ENCODE assay signal across 19 cellular contexts in genomic region chrX:49276207-49276606, GRCh38. TPM values are rescaled to one million over a fixed set of nuclear protein-coding genes. Genes with fewer than 3 reads are reported as not detected.
A peak's percentile ranks its signal among the peaks of the same experiment; 100 is the strongest.
DNase-seq lines count a peak whose midpoint lies in the region; ATAC-seq, FAIRE-seq and TF ChIP-seq lines count a peak whose summit lies in the region.
"Had no signal": no experiment of that assay in that cellular context is flagged by ENCODE, and none has a peak within 500 bp of the region (broad histone marks: within the 10 kb centered on the region; RNA-seq: fewer than 3 reads in every experiment).

No MANE protein-coding gene starts in this region.

- H3K27me3 Mint-ChIP-seq in T-helper 2 cell treated with Interferon-gamma antibody and Interleukin-4, amounts not matched to agents 5 μg/mL and 100 μg/mL, for 36 hours (ENCODE audit: low read depth), result no peaks in the 10 kb centered on the region
- no peaks in the 10 kb centered on the region for H3K27me3 Mint-ChIP-seq in activated naive CD8-positive, alpha-beta T cell treated with anti-CD3 and anti-CD28 coated beads, Interleukin-2, amount 10 ng/mL, durations not matched to agents 7 days and 5 days
- peaks cover 0 to under 1% of the 10 kb centered on the region in 2 donors for H3K27me3 Mint-ChIP-seq in natural killer cell treated with Interleukin-12 subunit alpha and Interleukin-12 subunit beta and Interleukin-15 and Interleukin-18, amount 100 ng/mL, for 72 hours

- H3K9me3 Mint-ChIP-seq in T-helper 2 cell treated with Interferon-gamma antibody and Interleukin-4, amounts not matched to agents 5 μg/mL and 100 μg/mL, for 36 hours, result no peaks in the 10 kb centered on the region
- H3K9me3 Mint-ChIP-seq in activated naive CD8-positive, alpha-beta T cell treated with anti-CD3 and anti-CD28 coated beads, Interleukin-2, amount 10 ng/mL, durations not matched to agents 7 days and 5 days, result no peaks in the 10 kb centered on the region
- H3K9me3 Mint-ChIP-seq in natural killer cell treated with Interleukin-12 subunit alpha and Interleukin-12 subunit beta and Interleukin-15 and Interleukin-18, amount 100 ng/mL, for 72 hours, result no peaks in the 10 kb centered on the region

- WGBS in HepG2 (ENCODE audit: low lambda C conversion rate), result 89% methylated on average over 1 of the region's 1 CpG
- 45% methylated on average over 1 of the region's 1 CpG for WGBS in right lobe of liver (ENCODE audit: insufficient coverage, low coverage, low lambda C conversion rate, missing lambda C conversion rate)

- H3K36me3 ChIP-seq in HepG2 (replicated peaks in 1 of 2; ENCODE audit: control insufficient read depth in 1 of 2, insufficient read depth in 2 of 2, low read length in 2 of 2) (no peaks in the 10 kb centered on the region), right lobe of liver (no peaks in the 10 kb centered on the region)
- H3K36me3 ChIP-seq: BLaER1 had no signal

- peaks cover 64% of the 10 kb centered on the region for H3K36me3 Mint-ChIP-seq in T-helper 2 cell treated with Interferon-gamma antibody and Interleukin-4, amounts not matched to agents 5 μg/mL and 100 μg/mL, for 36 hours (ENCODE audit: low read depth)
- H3K36me3 Mint-ChIP-seq in activated naive CD8-positive, alpha-beta T cell treated with anti-CD3 and anti-CD28 coated beads, Interleukin-2, amount 10 ng/mL, durations not matched to agents 7 days and 5 days, result peaks cover 26% of the 10 kb centered on the region
- peaks cover 6% of the 10 kb centered on the region for H3K36me3 Mint-ChIP-seq in natural killer cell treated with Interleukin-12 subunit alpha and Interleukin-12 subunit beta and Interleukin-15 and Interleukin-18, amount 100 ng/mL, for 72 hours

- no peak overlapping the region for H2AFZ ChIP-seq in HepG2 (ENCODE audit: low read length)

- H3K4me3 ChIP-seq in HepG2 (replicated peaks in 1 of 3; ENCODE audit: insufficient read depth in 1 of 3, low read depth in 2 of 3, low read length in 3 of 3), result no peak overlapping the region
- H3K4me3 ChIP-seq in right lobe of liver, result no peak overlapping the region
- H3K4me3 ChIP-seq: BLaER1, GM12878, HAP-1 had no signal

- intact Hi-C loops in HepG2 (cut with micrococcal nuclease; ENCODE audit: unreplicated experiment), result no loop called here
- intact Hi-C loops in right lobe of liver (cut with DNase I), result no loop called here

- TF ChIP-seq CTCF in HepG2 (CRISPR knock-in tag; IDR thresholded peaks at IDR 0.05), result no peak
- TF ChIP-seq CTCF in right lobe of liver (IDR thresholded peaks at IDR 0.05), result no peak

- no peaks in the 10 kb centered on the region for H3K9me3 ChIP-seq in HepG2 (ENCODE audit: low read length)
- no peaks in the 10 kb centered on the region for H3K9me3 ChIP-seq in right lobe of liver
- H3K9me3 ChIP-seq: BLaER1, Caco-2, HAP-1 had no signal

- POLR2A ChIA-PET in HepG2 (lab: Yijun Ruan, JAX), result no interaction called here
- POLR2A ChIA-PET in activated naive CD8-positive, alpha-beta T cell treated with anti-CD3 and anti-CD28 coated beads, Interleukin-2, amount 10 ng/mL, durations not matched to agents 7 days and 5 days (lab: Charles Lee), result interaction anchor here (2.8 kb wide), 1 partner anchor 11 kb away, joined by 13 read pairs; no protein-coding TSS in a partner anchor

- TF ChIP-seq RAD21 in HepG2 (CRISPR knock-in tag; IDR thresholded peaks at IDR 0.05), result no peak

- no peak for TF ChIP-seq EP300 in HepG2 (IDR thresholded peaks at IDR 0.05; ENCODE audit: low read depth in 2 of 2, low read length in 2 of 2)
- no peak for TF ChIP-seq EP300 in HepG2 (CRISPR knock-in tag; IDR thresholded peaks at IDR 0.05; ENCODE audit: borderline replicate concordance)

- H3K27me3 ChIP-seq in HepG2 (ENCODE audit: control insufficient read depth in 1 of 2, insufficient read depth in 2 of 2, low read length in 2 of 2) (no peaks in the 10 kb centered on the region), right lobe of liver (no peaks in the 10 kb centered on the region)

- no peak for FAIRE-seq in HepG2 (lab: Jason Lieb, UNC)
- FAIRE-seq: GM12878, GM18507 had no signal

- no peak overlapping the region for H3K4me2 ChIP-seq in HepG2 (ENCODE audit: low read depth, low read length)
- H3K4me2 ChIP-seq: BLaER1 had no signal

- H3K27ac Mint-ChIP-seq in T-helper 2 cell treated with Interferon-gamma antibody and Interleukin-4, amounts not matched to agents 5 μg/mL and 100 μg/mL, for 36 hours, result peak overlapping the region; percentile 95
- peak overlapping the region; percentile 96 for H3K27ac Mint-ChIP-seq in activated naive CD8-positive, alpha-beta T cell treated with anti-CD3 and anti-CD28 coated beads, Interleukin-2, amount 10 ng/mL, durations not matched to agents 7 days and 5 days
- no peak overlapping the region for H3K27ac Mint-ChIP-seq in natural killer cell treated with Interleukin-12 subunit alpha and Interleukin-12 subunit beta and Interleukin-15 and Interleukin-18, amount 100 ng/mL, for 72 hours

- peak overlapping the region; percentile 36 for H3K4me3 Mint-ChIP-seq in T-helper 2 cell treated with Interferon-gamma antibody and Interleukin-4, amounts not matched to agents 5 μg/mL and 100 μg/mL, for 36 hours
- H3K4me3 Mint-ChIP-seq in activated naive CD8-positive, alpha-beta T cell treated with anti-CD3 and anti-CD28 coated beads, Interleukin-2, amount 10 ng/mL, durations not matched to agents 7 days and 5 days, result no peak overlapping the region
- H3K4me3 Mint-ChIP-seq in natural killer cell treated with Interleukin-12 subunit alpha and Interleukin-12 subunit beta and Interleukin-15 and Interleukin-18, amount 100 ng/mL, for 72 hours, result no peak overlapping the region

- no peak for DNase-seq in T-helper 2 cell treated with Interferon-gamma antibody and Interleukin-4, amounts not matched to agents 5 μg/mL and 100 μg/mL, for 36 hours (ENCODE audit: low spot score)
- DNase-seq in T-helper 2 cell, result no peak
- DNase-seq in HepG2 (ENCODE audit: low spot score), result no peak
- DNase-seq in right lobe of liver, result no peak
- no peak for DNase-seq in activated naive CD8-positive, alpha-beta T cell treated with anti-CD3 and anti-CD28 coated beads, Interleukin-2, amount 10 ng/mL, durations not matched to agents 7 days and 5 days
- no peak for DNase-seq in natural killer cell treated with Interleukin-12 subunit alpha and Interleukin-12 subunit beta and Interleukin-15 and Interleukin-18, amount 100 ng/mL, for 72 hours (ENCODE audit: low spot score)
- DNase-seq in DMS53 (lab: John Stamatoyannopoulos, UW), result no peak
- DNase-seq in HCEC 1CT, result no peak
- DNase-seq: Caco-2, Kasumi-1, NCI-H187 treated with DMSO at 0.1 percent for 48 hours, NCI-H446, NCI-H748 treated with DMSO at 0.1 percent for 48 hours, PC-3 had no signal

- TF ChIP-seq POLR2A in HepG2 (IDR thresholded peaks at IDR 0.05; ENCODE audit: insufficient read depth in 1 of 2, low read depth in 2 of 2, low read length in 2 of 2) (no peak), right lobe of liver (IDR thresholded peaks at IDR 0.05) (no peak)

- peaks cover 5% of the 10 kb centered on the region for H3K79me2 ChIP-seq in HepG2 (ENCODE audit: insufficient read depth, low read length)

- H4K20me1 ChIP-seq in HepG2 (ENCODE audit: insufficient read depth, low read length), result no peaks in the 10 kb centered on the region

- H3K4me1 ChIP-seq in HepG2 (ENCODE audit: insufficient read depth, low read length) (peaks cover 24% of the 10 kb centered on the region), right lobe of liver (peaks cover 0 to 7% (median 0%) of the 10 kb centered on the region in 4 donors)

- in situ Hi-C loops in HepG2 (cut with HindIII; ENCODE audit: extremely low pct_ligation_motif_present, low pct_unique_long_range_greater_than_20kb), result no loop called here

- CTCF ChIA-PET in HepG2 (lab: Yijun Ruan, JAX; ENCODE audit: low intra/inter-chr PET ratio, low total read pairs), result no interaction called here

- ATAC-seq in HepG2, result no peak
- no peak for ATAC-seq in right lobe of liver
- ATAC-seq in activated naive CD8-positive, alpha-beta T cell treated with anti-CD3 and anti-CD28 coated beads, Interleukin-2, amount 10 ng/mL, durations not matched to agents 7 days and 5 days (ENCODE audit: low read depth), result no peak
- ATAC-seq in natural killer cell treated with Interleukin-12 subunit alpha and Interleukin-12 subunit beta and Interleukin-15 and Interleukin-18, amount 100 ng/mL, for 72 hours, result no peak
- ATAC-seq: GM12878, PC-3 had no signal

- no peak overlapping the region for H3K9ac ChIP-seq in HepG2 (ENCODE audit: insufficient read depth, low read depth, low read length)
- H3K9ac ChIP-seq: BLaER1 had no signal

- H3K4me1 Mint-ChIP-seq in T-helper 2 cell treated with Interferon-gamma antibody and Interleukin-4, amounts not matched to agents 5 μg/mL and 100 μg/mL, for 36 hours (ENCODE audit: low read depth), result peaks cover 62% of the 10 kb centered on the region
- H3K4me1 Mint-ChIP-seq in activated naive CD8-positive, alpha-beta T cell treated with anti-CD3 and anti-CD28 coated beads, Interleukin-2, amount 10 ng/mL, durations not matched to agents 7 days and 5 days, result peaks cover 58% of the 10 kb centered on the region
- H3K4me1 Mint-ChIP-seq in natural killer cell treated with Interleukin-12 subunit alpha and Interleukin-12 subunit beta and Interleukin-15 and Interleukin-18, amount 100 ng/mL, for 72 hours (ENCODE audit: low read depth in 2 of 2), result peaks cover 26 to 41% of the 10 kb centered on the region in 2 donors

- BruUV-seq in HepG2 (replicated peaks; lab: Mats Ljungman, UMichigan), result no TSS peak

- H3K27ac ChIP-seq in HepG2 (ENCODE audit: extremely low read length, insufficient read depth, low read length) (no peak overlapping the region), right lobe of liver (no peak overlapping the region)
- H3K27ac ChIP-seq: 22Rv1, BLaER1 had no signal

RNA-seq across cellular contexts. Expression of gene PPP1R3F, which starts 6.6 kb away (rescaled TPM):
- total RNA-seq in HepG2 (2016; rRNA removed; fragmentation: Illumina TruSeq; extraction: Trizol) (0.07 and 0.84 TPM in 2 replicates), right lobe of liver (1 to 10 TPM; 1.6 to 4.0 (median 2.2) TPM)
- total RNA-seq in HepG2 (2016; cell fraction: cytosol; rRNA removed; fragmentation: Illumina TruSeq; extraction: Trizol; ENCODE audit: low read depth), result 0.44 and 0.71 TPM in 2 replicates
- 0.33 and 0.63 TPM in 2 replicates for total RNA-seq in HepG2 (2016; cell fraction: insoluble cytoplasmic fraction; rRNA removed; fragmentation: Illumina TruSeq; extraction: Trizol)
- total RNA-seq in HepG2 (2016; cell fraction: membrane; rRNA removed; fragmentation: Illumina TruSeq; extraction: Trizol), result 0.37 and 1.1 TPM in 2 replicates
- 0.88 and 1.4 TPM in 2 replicates for total RNA-seq in HepG2 (2016; cell fraction: nucleus; rRNA removed; fragmentation: Illumina TruSeq; extraction: Trizol)
- polyA plus RNA-seq in HepG2 (2011; rRNA removed), result 0.46 and 0.82 TPM in 2 replicates
- 0.34 and 0.35 TPM in 2 replicates for polyA plus RNA-seq in HepG2 (2011; cell fraction: cytosol; rRNA removed)
- polyA plus RNA-seq in HepG2 (2011; cell fraction: nucleus; rRNA removed), result 2.1 and 2.2 TPM in 2 replicates
- 0.32 and 0.55 TPM in 2 replicates for polyA plus RNA-seq in HepG2 (2012)
- polyA plus RNA-seq in HepG2 (2016; cell fraction: cytosol; fragmentation: Illumina TruSeq; extraction: Trizol; ENCODE audit: low read depth), result 0.16 and 0.43 TPM in 2 replicates
- 0.26 and 0.32 TPM in 2 replicates for polyA plus RNA-seq in HepG2 (2016; cell fraction: insoluble cytoplasmic fraction; fragmentation: Illumina TruSeq; extraction: Trizol; ENCODE audit: low read depth)
- polyA plus RNA-seq in HepG2 (2016; cell fraction: membrane; fragmentation: Illumina TruSeq; extraction: Trizol; ENCODE audit: low read depth), result 0.18 and 0.26 TPM in 2 replicates
- polyA plus RNA-seq in HepG2 (2016; cell fraction: nucleus; fragmentation: Illumina TruSeq; extraction: Trizol; ENCODE audit: insufficient read depth, low read depth), result 0.87 and 0.98 TPM in 2 replicates
- polyA minus RNA-seq in HepG2 (2011; rRNA and poly(A)+ RNA removed; ENCODE audit: low replicate concordance), result 0.70 and 0.75 TPM in 2 replicates
- 0.18 and 0.99 TPM in 2 replicates for polyA minus RNA-seq in HepG2 (2011; cell fraction: cytosol; rRNA and poly(A)+ RNA removed)
- polyA minus RNA-seq in HepG2 (2011; cell fraction: nucleus; rRNA and poly(A)+ RNA removed), result 2.5 and 3.3 TPM in 2 replicates
- 10 to 100 TPM; 12.7 to 13.2 TPM for total RNA-seq in activated naive CD8-positive, alpha-beta T cell treated with anti-CD3 and anti-CD28 coated beads, Interleukin-2, amount 10 ng/mL, durations not matched to agents 7 days and 5 days
- 1 to 10 TPM; 3.4 to 3.8 TPM for total RNA-seq in natural killer cell treated with Interleukin-12 subunit alpha and Interleukin-12 subunit beta and Interleukin-15 and Interleukin-18, amount 100 ng/mL, for 72 hours

RNA-seq across cellular contexts. Expression of gene FOXP3, which starts 11.7 kb away (rescaled TPM):
- not detected in 2 replicates for total RNA-seq in HepG2 (2016; rRNA removed; fragmentation: Illumina TruSeq; extraction: Trizol)
- not detected in 2 replicates for total RNA-seq in HepG2 (2016; cell fraction: cytosol; rRNA removed; fragmentation: Illumina TruSeq; extraction: Trizol; ENCODE audit: low read depth)
- total RNA-seq in HepG2 (2016; cell fraction: insoluble cytoplasmic fraction; rRNA removed; fragmentation: Illumina TruSeq; extraction: Trizol), result not detected in 2 replicates
- total RNA-seq in HepG2 (2016; cell fraction: membrane; rRNA removed; fragmentation: Illumina TruSeq; extraction: Trizol), result not detected in 2 replicates
- total RNA-seq in HepG2 (2016; cell fraction: nucleus; rRNA removed; fragmentation: Illumina TruSeq; extraction: Trizol), result not detected in 2 replicates
- 0.04 and 0.07 TPM in 2 replicates for polyA plus RNA-seq in HepG2 (2011; rRNA removed)
- polyA plus RNA-seq in HepG2 (2011; cell fraction: cytosol; rRNA removed), result 0.04 and 0.05 TPM in 2 replicates
- polyA plus RNA-seq in HepG2 (2011; cell fraction: nucleus; rRNA removed), result 0.07 and 0.13 TPM in 2 replicates
- polyA plus RNA-seq in HepG2 (2012), result 0.17 TPM in 2 replicates
- 0.08 TPM in 1 of 2 replicates, not detected in the other for polyA plus RNA-seq in HepG2 (2016; cell fraction: cytosol; fragmentation: Illumina TruSeq; extraction: Trizol; ENCODE audit: low read depth)
- 0.24 TPM in 1 of 2 replicates, not detected in the other for polyA plus RNA-seq in HepG2 (2016; cell fraction: insoluble cytoplasmic fraction; fragmentation: Illumina TruSeq; extraction: Trizol; ENCODE audit: low read depth)
- 0.08 TPM in 1 of 2 replicates, not detected in the other for polyA plus RNA-seq in HepG2 (2016; cell fraction: membrane; fragmentation: Illumina TruSeq; extraction: Trizol; ENCODE audit: low read depth)
- polyA plus RNA-seq in HepG2 (2016; cell fraction: nucleus; fragmentation: Illumina TruSeq; extraction: Trizol; ENCODE audit: insufficient read depth, low read depth), result not detected in 2 replicates
- 0.06 and 0.44 TPM in 2 replicates for polyA minus RNA-seq in HepG2 (2011; rRNA and poly(A)+ RNA removed; ENCODE audit: low replicate concordance)
- polyA minus RNA-seq in HepG2 (2011; cell fraction: cytosol; rRNA and poly(A)+ RNA removed), result not detected in 2 replicates
- not detected in 2 replicates for polyA minus RNA-seq in HepG2 (2011; cell fraction: nucleus; rRNA and poly(A)+ RNA removed)
- total RNA-seq in right lobe of liver, result 1 to 10 TPM in 1 of 6 experiments, under 1 TPM in 5; 0.18 to 1.2 (median 0.32) TPM
- total RNA-seq in activated naive CD8-positive, alpha-beta T cell treated with anti-CD3 and anti-CD28 coated beads, Interleukin-2, amount 10 ng/mL, durations not matched to agents 7 days and 5 days, result 10 to 100 TPM; 23.3 to 23.6 TPM
- under 1 TPM; 0.55 to 0.78 TPM for total RNA-seq in natural killer cell treated with Interleukin-12 subunit alpha and Interleukin-12 subunit beta and Interleukin-15 and Interleukin-18, amount 100 ng/mL, for 72 hours
- total RNA-seq: PC-3 had no signal

RNA-seq across cellular contexts. Expression of gene GAGE10, which starts 27.2 kb away (rescaled TPM):
- total RNA-seq in HepG2 (2016; rRNA removed; fragmentation: Illumina TruSeq; extraction: Trizol) (not detected in 2 replicates), right lobe of liver (not detected)
- total RNA-seq in HepG2 (2016; cell fraction: cytosol; rRNA removed; fragmentation: Illumina TruSeq; extraction: Trizol; ENCODE audit: low read depth), result not detected in 2 replicates
- not detected in 2 replicates for total RNA-seq in HepG2 (2016; cell fraction: insoluble cytoplasmic fraction; rRNA removed; fragmentation: Illumina TruSeq; extraction: Trizol)
- not detected in 2 replicates for total RNA-seq in HepG2 (2016; cell fraction: membrane; rRNA removed; fragmentation: Illumina TruSeq; extraction: Trizol)
- total RNA-seq in HepG2 (2016; cell fraction: nucleus; rRNA removed; fragmentation: Illumina TruSeq; extraction: Trizol), result not detected in 2 replicates
- not detected in 2 replicates for polyA plus RNA-seq in HepG2 (2011; rRNA removed)
- not detected in 2 replicates for polyA plus RNA-seq in HepG2 (2011; cell fraction: cytosol; rRNA removed)
- polyA plus RNA-seq in HepG2 (2011; cell fraction: nucleus; rRNA removed), result not detected in 2 replicates
- polyA plus RNA-seq in HepG2 (2012), result not detected in 2 replicates
- polyA plus RNA-seq in HepG2 (2016; cell fraction: cytosol; fragmentation: Illumina TruSeq; extraction: Trizol; ENCODE audit: low read depth), result not detected in 2 replicates
- polyA plus RNA-seq in HepG2 (2016; cell fraction: insoluble cytoplasmic fraction; fragmentation: Illumina TruSeq; extraction: Trizol; ENCODE audit: low read depth), result not detected in 2 replicates
- not detected in 2 replicates for polyA plus RNA-seq in HepG2 (2016; cell fraction: membrane; fragmentation: Illumina TruSeq; extraction: Trizol; ENCODE audit: low read depth)
- polyA plus RNA-seq in HepG2 (2016; cell fraction: nucleus; fragmentation: Illumina TruSeq; extraction: Trizol; ENCODE audit: insufficient read depth, low read depth), result not detected in 2 replicates
- polyA minus RNA-seq in HepG2 (2011; rRNA and poly(A)+ RNA removed; ENCODE audit: low replicate concordance), result not detected in 2 replicates
- polyA minus RNA-seq in HepG2 (2011; cell fraction: cytosol; rRNA and poly(A)+ RNA removed), result not detected in 2 replicates
- polyA minus RNA-seq in HepG2 (2011; cell fraction: nucleus; rRNA and poly(A)+ RNA removed), result not detected in 2 replicates
- total RNA-seq in activated naive CD8-positive, alpha-beta T cell treated with anti-CD3 and anti-CD28 coated beads, Interleukin-2, amount 10 ng/mL, durations not matched to agents 7 days and 5 days, result not detected
- not detected for total RNA-seq in natural killer cell treated with Interleukin-12 subunit alpha and Interleukin-12 subunit beta and Interleukin-15 and Interleukin-18, amount 100 ng/mL, for 72 hours
- total RNA-seq: Caco-2, GM12878, PC-3 had no signal
- polyA plus RNA-seq: GM12878 had no signal

RNA-seq across cellular contexts. Expression of gene CCDC22, which starts 40.9 kb away (rescaled TPM):
- 11.2 and 13.1 TPM in 2 replicates for total RNA-seq in HepG2 (2016; rRNA removed; fragmentation: Illumina TruSeq; extraction: Trizol)
- 1.7 and 2.1 TPM in 2 replicates for total RNA-seq in HepG2 (2016; cell fraction: cytosol; rRNA removed; fragmentation: Illumina TruSeq; extraction: Trizol; ENCODE audit: low read depth)
- total RNA-seq in HepG2 (2016; cell fraction: insoluble cytoplasmic fraction; rRNA removed; fragmentation: Illumina TruSeq; extraction: Trizol), result 9.8 and 13.0 TPM in 2 replicates
- 3.7 and 3.8 TPM in 2 replicates for total RNA-seq in HepG2 (2016; cell fraction: membrane; rRNA removed; fragmentation: Illumina TruSeq; extraction: Trizol)
- 7.1 and 8.3 TPM in 2 replicates for total RNA-seq in HepG2 (2016; cell fraction: nucleus; rRNA removed; fragmentation: Illumina TruSeq; extraction: Trizol)
- 11.0 and 17.1 TPM in 2 replicates for polyA plus RNA-seq in HepG2 (2011; rRNA removed)
- 6.7 and 9.0 TPM in 2 replicates for polyA plus RNA-seq in HepG2 (2011; cell fraction: cytosol; rRNA removed)
- 26.0 and 29.3 TPM in 2 replicates for polyA plus RNA-seq in HepG2 (2011; cell fraction: nucleus; rRNA removed)
- 7.9 and 9.9 TPM in 2 replicates for polyA plus RNA-seq in HepG2 (2012)
- 1.9 and 2.0 TPM in 2 replicates for polyA plus RNA-seq in HepG2 (2016; cell fraction: cytosol; fragmentation: Illumina TruSeq; extraction: Trizol; ENCODE audit: low read depth)
- polyA plus RNA-seq in HepG2 (2016; cell fraction: insoluble cytoplasmic fraction; fragmentation: Illumina TruSeq; extraction: Trizol; ENCODE audit: low read depth), result 10.4 and 11.7 TPM in 2 replicates
- 2.4 and 2.8 TPM in 2 replicates for polyA plus RNA-seq in HepG2 (2016; cell fraction: membrane; fragmentation: Illumina TruSeq; extraction: Trizol; ENCODE audit: low read depth)
- 13.0 TPM in 2 replicates for polyA plus RNA-seq in HepG2 (2016; cell fraction: nucleus; fragmentation: Illumina TruSeq; extraction: Trizol; ENCODE audit: insufficient read depth, low read depth)
- 33.7 and 48.1 TPM in 2 replicates for polyA minus RNA-seq in HepG2 (2011; rRNA and poly(A)+ RNA removed; ENCODE audit: low replicate concordance)
- 8.3 and 11.9 TPM in 2 replicates for polyA minus RNA-seq in HepG2 (2011; cell fraction: cytosol; rRNA and poly(A)+ RNA removed)
- polyA minus RNA-seq in HepG2 (2011; cell fraction: nucleus; rRNA and poly(A)+ RNA removed), result 4.1 and 7.2 TPM in 2 replicates
- total RNA-seq in right lobe of liver, result 10 to 100 TPM in 1 of 6 experiments, 1 to 10 TPM in 5; 7.7 to 10.9 (median 8.7) TPM
- total RNA-seq in activated naive CD8-positive, alpha-beta T cell treated with anti-CD3 and anti-CD28 coated beads, Interleukin-2, amount 10 ng/mL, durations not matched to agents 7 days and 5 days, result 10 to 100 TPM; 27.8 to 29.6 TPM
- total RNA-seq in natural killer cell treated with Interleukin-12 subunit alpha and Interleukin-12 subunit beta and Interleukin-15 and Interleukin-18, amount 100 ng/mL, for 72 hours, result 10 to 100 TPM; 25.6 to 25.7 TPM

RNA-seq across cellular contexts. Expression of gene CACNA1F, which starts 43.1 kb away (rescaled TPM):
- total RNA-seq in HepG2 (2016; rRNA removed; fragmentation: Illumina TruSeq; extraction: Trizol), result not detected in 2 replicates
- total RNA-seq in HepG2 (2016; cell fraction: cytosol; rRNA removed; fragmentation: Illumina TruSeq; extraction: Trizol; ENCODE audit: low read depth), result not detected in 2 replicates
- total RNA-seq in HepG2 (2016; cell fraction: insoluble cytoplasmic fraction; rRNA removed; fragmentation: Illumina TruSeq; extraction: Trizol), result not detected in 2 replicates
- not detected in 2 replicates for total RNA-seq in HepG2 (2016; cell fraction: membrane; rRNA removed; fragmentation: Illumina TruSeq; extraction: Trizol)
- total RNA-seq in HepG2 (2016; cell fraction: nucleus; rRNA removed; fragmentation: Illumina TruSeq; extraction: Trizol), result not detected in 2 replicates
- polyA plus RNA-seq in HepG2 (2011; rRNA removed), result 0.03 and 0.09 TPM in 2 replicates
- 0.01 TPM in 1 of 2 replicates, not detected in the other for polyA plus RNA-seq in HepG2 (2011; cell fraction: cytosol; rRNA removed)
- polyA plus RNA-seq in HepG2 (2011; cell fraction: nucleus; rRNA removed), result 0.80 and 0.90 TPM in 2 replicates
- polyA plus RNA-seq in HepG2 (2012), result 0.11 and 0.12 TPM in 2 replicates
- polyA plus RNA-seq in HepG2 (2016; cell fraction: cytosol; fragmentation: Illumina TruSeq; extraction: Trizol; ENCODE audit: low read depth), result not detected in 2 replicates
- polyA plus RNA-seq in HepG2 (2016; cell fraction: insoluble cytoplasmic fraction; fragmentation: Illumina TruSeq; extraction: Trizol; ENCODE audit: low read depth), result not detected in 2 replicates
- not detected in 2 replicates for polyA plus RNA-seq in HepG2 (2016; cell fraction: membrane; fragmentation: Illumina TruSeq; extraction: Trizol; ENCODE audit: low read depth)
- polyA plus RNA-seq in HepG2 (2016; cell fraction: nucleus; fragmentation: Illumina TruSeq; extraction: Trizol; ENCODE audit: insufficient read depth, low read depth), result not detected in 2 replicates
- polyA minus RNA-seq in HepG2 (2011; rRNA and poly(A)+ RNA removed; ENCODE audit: low replicate concordance), result 2.9 TPM in 1 of 2 replicates, not detected in the other
- polyA minus RNA-seq in HepG2 (2011; cell fraction: cytosol; rRNA and poly(A)+ RNA removed), result not detected in 2 replicates
- 0.26 TPM in 1 of 2 replicates, not detected in the other for polyA minus RNA-seq in HepG2 (2011; cell fraction: nucleus; rRNA and poly(A)+ RNA removed)
- total RNA-seq in right lobe of liver, result under 1 TPM in 1 of 6 experiments, not detected in 5; 0.06 TPM
- total RNA-seq in activated naive CD8-positive, alpha-beta T cell treated with anti-CD3 and anti-CD28 coated beads, Interleukin-2, amount 10 ng/mL, durations not matched to agents 7 days and 5 days, result 1 to 10 TPM; 1.7 to 2.2 TPM
- under 1 TPM in 1 of 2 donors, not detected in 1; 0.14 TPM for total RNA-seq in natural killer cell treated with Interleukin-12 subunit alpha and Interleukin-12 subunit beta and Interleukin-15 and Interleukin-18, amount 100 ng/mL, for 72 hours
- total RNA-seq: PC-3 had no signal

Comparison
In these comparisons a context has a peak if more than half of its experiments do, and no peak if none do; other contexts are left out.
1. H3K27ac Mint-ChIP-seq: peak in T-helper 2 cell treated with Interferon-gamma antibody and Interleukin-4, amounts not matched to agents 5 μg/mL and 100 μg/mL, for 36 hours (single experiment) and activated naive CD8-positive, alpha-beta T cell treated with anti-CD3 and anti-CD28 coated beads, Interleukin-2, amount 10 ng/mL, durations not matched to agents 7 days and 5 days (single experiment); none in natural killer cell treated with Interleukin-12 subunit alpha and Interleukin-12 subunit beta and Interleukin-15 and Interleukin-18, amount 100 ng/mL, for 72 hours (0 of 2).
2. RNA of gene FOXP3, which starts 11.7 kb away (total RNA-seq): 23.3 to 23.6 TPM in activated naive CD8-positive, alpha-beta T cell treated with anti-CD3 and anti-CD28 coated beads, Interleukin-2, amount 10 ng/mL, durations not matched to agents 7 days and 5 days; 0.55 to 0.78 TPM in natural killer cell treated with Interleukin-12 subunit alpha and Interleukin-12 subunit beta and Interleukin-15 and Interleukin-18, amount 100 ng/mL, for 72 hours, 0.18 to 1.2 TPM in right lobe of liver and not detected in HepG2; every median in the first group is over 10 times any median in the second.